ENCODE assay signal across 19 cellular contexts in genomic region chr17:43079578-43080302, GRCh38. TPM values are rescaled to one million over a fixed set of nuclear protein-coding genes. Genes with fewer than 3 reads are reported as not detected.
"Had no signal": no experiment of that assay in that cellular context is flagged by ENCODE, and none has a peak within 500 bp of the region (broad histone marks: within the 10 kb centered on the region; RNA-seq: fewer than 3 reads in every experiment).

No MANE protein-coding gene starts in this region.

- H3K27ac Mint-ChIP-seq: activated B cell treated with CpG ODN at 0.5 μM for 24 hours; activated naive CD8-positive, alpha-beta T cell treated with anti-CD3 and anti-CD28 coated beads, Interleukin-2, amount 50 U/mL, for 24 hours; progenitor cell of endocrine pancreas had no signal

- DNase-seq: activated B cell treated with CpG ODN at 0.5 μM for 24 hours; activated CD4-positive, alpha-beta T cell treated with anti-CD3 and anti-CD28 coated beads, Interleukin-2, amount 50 U/mL, for 1 hour; activated naive CD4-positive, alpha-beta T cell; activated naive CD8-positive, alpha-beta T cell treated with anti-CD3 and anti-CD28 coated beads, Interleukin-2, amount 50 U/mL, for 24 hours; aorta; erythroblast; heart right ventricle; kidney; left ventricle myocardium inferior; mesenchymal stem cell; nucleus accumbens; right cardiac atrium; stimulated activated naive CD8-positive, alpha-beta T cell treated with anti-CD3 and anti-CD28 coated beads, Interleukin-15, Interleukin-2, amounts not matched to agents 100 U/mL and 50 U/mL, for 24 hours; upper lobe of left lung had no signal

- H3K9me3 ChIP-seq: gastroesophageal sphincter, heart right ventricle, left ventricle myocardium inferior, upper lobe of left lung had no signal

- H3K27me3 ChIP-seq: gastroesophageal sphincter, heart right ventricle, upper lobe of left lung had no signal

- H3K4me3 ChIP-seq: gastroesophageal sphincter, heart right ventricle, left ventricle myocardium inferior, smooth muscle cell, upper lobe of left lung had no signal

- H3K9me3 Mint-ChIP-seq: activated B cell treated with CpG ODN at 0.5 μM for 24 hours; activated naive CD8-positive, alpha-beta T cell treated with anti-CD3 and anti-CD28 coated beads, Interleukin-2, amount 50 U/mL, for 24 hours; natural killer cell treated with Interleukin-12 subunit alpha and Interleukin-12 subunit beta and Interleukin-15 and Interleukin-18, amount 100 ng/mL, for 72 hours had no signal

- H3K36me3 ChIP-seq: upper lobe of left lung had no signal

- FAIRE-seq: kidney, TTC549 had no signal

- H3K4me1 Mint-ChIP-seq: activated B cell treated with CpG ODN at 0.5 μM for 24 hours; activated naive CD8-positive, alpha-beta T cell treated with anti-CD3 and anti-CD28 coated beads, Interleukin-2, amount 50 U/mL, for 24 hours had no signal

- H3K27ac ChIP-seq: gastroesophageal sphincter, heart right ventricle, left ventricle myocardium inferior, upper lobe of left lung had no signal

- H3K4me3 Mint-ChIP-seq: activated B cell treated with CpG ODN at 0.5 μM for 24 hours; activated naive CD8-positive, alpha-beta T cell treated with anti-CD3 and anti-CD28 coated beads, Interleukin-2, amount 50 U/mL, for 24 hours; natural killer cell treated with Interleukin-12 subunit alpha and Interleukin-12 subunit beta and Interleukin-15 and Interleukin-18, amount 100 ng/mL, for 72 hours had no signal

- H3K27me3 Mint-ChIP-seq: activated B cell treated with CpG ODN at 0.5 μM for 24 hours; activated naive CD8-positive, alpha-beta T cell treated with anti-CD3 and anti-CD28 coated beads, Interleukin-2, amount 50 U/mL, for 24 hours; natural killer cell treated with Interleukin-12 subunit alpha and Interleukin-12 subunit beta and Interleukin-15 and Interleukin-18, amount 100 ng/mL, for 72 hours; progenitor cell of endocrine pancreas had no signal

- ATAC-seq: activated naive CD8-positive, alpha-beta T cell treated with anti-CD3 and anti-CD28 coated beads, Interleukin-2, amount 50 U/mL, for 24 hours; gastroesophageal sphincter; heart right ventricle; natural killer cell treated with Interleukin-12 subunit alpha and Interleukin-12 subunit beta and Interleukin-15 and Interleukin-18, amount 100 ng/mL, for 72 hours; right cardiac atrium; stimulated activated naive CD8-positive, alpha-beta T cell treated with anti-CD3 and anti-CD28 coated beads, Interleukin-15, Interleukin-2, amounts not matched to agents 100 U/mL and 50 U/mL, for 24 hours had no signal

- H3K4me1 ChIP-seq: upper lobe of left lung had no signal

RNA-seq across cellular contexts. Expression of gene RND2, which starts 54.7 kb away (rescaled TPM):
- total RNA-seq: natural killer cell treated with Interleukin-12 subunit alpha and Interleukin-12 subunit beta and Interleukin-15 and Interleukin-18, amount 100 ng/mL, for 72 hours had no signal
